ENCODE assay signal across 9 cellular contexts in the genomic region with DNA sequence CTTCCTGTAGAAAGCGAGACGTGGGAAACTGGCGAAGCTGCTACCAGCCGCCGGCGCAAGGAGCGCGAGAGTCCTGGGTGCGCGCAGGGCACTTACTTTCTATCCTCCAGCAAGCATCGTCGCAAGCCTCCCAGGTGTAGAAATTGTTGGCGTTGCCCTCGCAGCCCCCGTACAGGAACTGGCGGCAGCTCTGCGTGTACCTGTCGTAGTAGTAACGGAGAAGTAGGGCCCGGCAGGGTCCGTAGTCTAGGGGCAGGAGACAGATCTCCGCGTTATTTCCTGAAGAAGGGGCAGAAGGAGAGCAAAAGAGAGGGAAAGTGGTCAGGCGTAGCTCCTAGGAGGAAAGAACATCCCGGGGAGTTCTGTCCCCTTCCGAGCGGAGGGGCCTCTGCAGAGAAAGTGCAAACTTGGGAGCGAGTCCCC. TPM values are rescaled to one million over a fixed set of nuclear protein-coding genes. Genes with fewer than 3 reads are reported as not detected.
DNase-seq lines count a peak whose midpoint lies in the region; ATAC-seq and FAIRE-seq lines count a peak whose summit lies in the region.
"Had no signal": no experiment of that assay in that cellular context is flagged by ENCODE, and none has a peak within 500 bp of the region (broad histone marks: within the 10 kb centered on the region; RNA-seq: fewer than 3 reads in every experiment).

No MANE protein-coding gene starts in this region.

- peak overlapping the region; percentile 34 to 37 for H3K4me3 ChIP-seq in esophagus (ENCODE audit: low read depth in 1 of 2, low read length in 2 of 2)

- no peaks in the 10 kb centered on the region for H3K9me3 Mint-ChIP-seq in natural killer cell treated with Interleukin-12 subunit alpha and Interleukin-12 subunit beta and Interleukin-15 and Interleukin-18, amount 100 ng/mL, for 72 hours
- no peaks in the 10 kb centered on the region for H3K9me3 Mint-ChIP-seq in activated naive CD4-positive, alpha-beta T cell treated with anti-CD3 and anti-CD28 coated beads, Interleukin-2, amount 10 ng/mL, durations not matched to agents 7 days and 5 days

- peaks cover 44 to 59% of the 10 kb centered on the region in 2 donors for H3K27me3 Mint-ChIP-seq in natural killer cell treated with Interleukin-12 subunit alpha and Interleukin-12 subunit beta and Interleukin-15 and Interleukin-18, amount 100 ng/mL, for 72 hours
- peaks cover 27% of the 10 kb centered on the region for H3K27me3 Mint-ChIP-seq in activated naive CD4-positive, alpha-beta T cell treated with anti-CD3 and anti-CD28 coated beads, Interleukin-2, amount 10 ng/mL, durations not matched to agents 7 days and 5 days

- CTCF ChIA-PET in activated naive CD4-positive, alpha-beta T cell treated with anti-CD3 and anti-CD28 coated beads, Interleukin-2, amount 10 ng/mL, durations not matched to agents 7 days and 5 days (lab: Charles Lee): no interaction called here

- H3K27me3 ChIP-seq in esophagus (ENCODE audit: control insufficient read depth in 1 of 2, insufficient read depth in 2 of 2, low read length in 2 of 2): no peaks in the 10 kb centered on the region

- H3K36me3 Mint-ChIP-seq in natural killer cell treated with Interleukin-12 subunit alpha and Interleukin-12 subunit beta and Interleukin-15 and Interleukin-18, amount 100 ng/mL, for 72 hours: no peaks in the 10 kb centered on the region
- H3K36me3 Mint-ChIP-seq in activated naive CD4-positive, alpha-beta T cell treated with anti-CD3 and anti-CD28 coated beads, Interleukin-2, amount 10 ng/mL, durations not matched to agents 7 days and 5 days: no peaks in the 10 kb centered on the region
- H3K36me3 Mint-ChIP-seq: CD4-positive, CD25-positive, alpha-beta regulatory T cell had no signal

- no peak for FAIRE-seq in RCC 7860 (lab: Jason Lieb, UNC)

- WGBS in esophagus, 2 donors: 1 to 2% methylated on average over 28 of the region's 28 CpGs

- no peak overlapping the region for H3K27ac ChIP-seq in esophagus (ENCODE audit: low read depth in 2 of 2, low read length in 1 of 2)

- peak overlapping the region; percentile 77 for H3K4me3 Mint-ChIP-seq in natural killer cell treated with Interleukin-12 subunit alpha and Interleukin-12 subunit beta and Interleukin-15 and Interleukin-18, amount 100 ng/mL, for 72 hours
- H3K4me3 Mint-ChIP-seq in activated naive CD4-positive, alpha-beta T cell treated with anti-CD3 and anti-CD28 coated beads, Interleukin-2, amount 10 ng/mL, durations not matched to agents 7 days and 5 days: no peak overlapping the region

- DNase-seq in NCI-H2171 treated with DMSO at 0.1 percent for 48 hours (lab: John Stamatoyannopoulos, UW) (peak; percentile 45), NCI-H2171 (lab: John Stamatoyannopoulos, UW) (no peak), RCC 7860 (ENCODE audit: low spot score) (peak; percentile 61), RKO (ENCODE audit: low spot score) (no peak)
- DNase-seq in natural killer cell treated with Interleukin-12 subunit alpha and Interleukin-12 subunit beta and Interleukin-15 and Interleukin-18, amount 100 ng/mL, for 72 hours (ENCODE audit: low spot score): no peak
- no peak for DNase-seq in activated naive CD4-positive, alpha-beta T cell treated with anti-CD3 and anti-CD28 coated beads, Interleukin-2, amount 10 ng/mL, durations not matched to agents 7 days and 5 days
- DNase-seq: CD4-positive, CD25-positive, alpha-beta regulatory T cell had no signal

- peaks cover 8 to 9% of the 10 kb centered on the region in 2 donors for H3K4me1 Mint-ChIP-seq in natural killer cell treated with Interleukin-12 subunit alpha and Interleukin-12 subunit beta and Interleukin-15 and Interleukin-18, amount 100 ng/mL, for 72 hours (ENCODE audit: low read depth in 2 of 2)
- peaks cover 7% of the 10 kb centered on the region for H3K4me1 Mint-ChIP-seq in activated naive CD4-positive, alpha-beta T cell treated with anti-CD3 and anti-CD28 coated beads, Interleukin-2, amount 10 ng/mL, durations not matched to agents 7 days and 5 days

- peak; percentile 38 for ATAC-seq in HG02588 (IDR thresholded peaks at IDR 0.05; ENCODE audit: unreplicated experiment)
- no peak for ATAC-seq in natural killer cell treated with Interleukin-12 subunit alpha and Interleukin-12 subunit beta and Interleukin-15 and Interleukin-18, amount 100 ng/mL, for 72 hours

- H3K27ac Mint-ChIP-seq in natural killer cell treated with Interleukin-12 subunit alpha and Interleukin-12 subunit beta and Interleukin-15 and Interleukin-18, amount 100 ng/mL, for 72 hours: no peak overlapping the region
- H3K27ac Mint-ChIP-seq in activated naive CD4-positive, alpha-beta T cell treated with anti-CD3 and anti-CD28 coated beads, Interleukin-2, amount 10 ng/mL, durations not matched to agents 7 days and 5 days: no peak overlapping the region
- H3K27ac Mint-ChIP-seq: CD4-positive, CD25-positive, alpha-beta regulatory T cell had no signal

- H3K9me3 ChIP-seq in esophagus (ENCODE audit: control insufficient read depth in 2 of 2, insufficient read depth in 1 of 2, low read depth in 1 of 2, low read length in 1 of 2): no peaks in the 10 kb centered on the region

- no peaks in the 10 kb centered on the region for H3K36me3 ChIP-seq in esophagus (ENCODE audit: control insufficient read depth in 2 of 2, insufficient read depth in 2 of 2, low read length in 1 of 2)

- H3K4me1 ChIP-seq in esophagus (ENCODE audit: control insufficient read depth in 2 of 2, insufficient read depth in 2 of 2, low read length in 1 of 2): no peaks in the 10 kb centered on the region

RNA-seq across cellular contexts. Expression of gene TFPI2, which starts 0.5 kb away (rescaled TPM):
- polyA plus RNA-seq in esophagus: under 1 TPM; 0.38 to 0.39 TPM
- not detected for total RNA-seq in natural killer cell treated with Interleukin-12 subunit alpha and Interleukin-12 subunit beta and Interleukin-15 and Interleukin-18, amount 100 ng/mL, for 72 hours
- polyA plus RNA-seq: CD4-positive, CD25-positive, alpha-beta regulatory T cell had no signal

RNA-seq across cellular contexts. Expression of gene GNGT1, which starts 16.3 kb away (rescaled TPM):
- polyA plus RNA-seq in esophagus: not detected
- total RNA-seq in natural killer cell treated with Interleukin-12 subunit alpha and Interleukin-12 subunit beta and Interleukin-15 and Interleukin-18, amount 100 ng/mL, for 72 hours: not detected
- total RNA-seq: CD4-positive, CD25-positive, alpha-beta regulatory T cell had no signal
- polyA plus RNA-seq: CD4-positive, CD25-positive, alpha-beta regulatory T cell had no signal

RNA-seq across cellular contexts. Expression of gene GNG11, which starts 31.5 kb away (rescaled TPM):
- 1 to 10 TPM; 5.7 to 6.9 TPM for polyA plus RNA-seq in esophagus
- not detected for total RNA-seq in natural killer cell treated with Interleukin-12 subunit alpha and Interleukin-12 subunit beta and Interleukin-15 and Interleukin-18, amount 100 ng/mL, for 72 hours
- polyA plus RNA-seq: CD4-positive, CD25-positive, alpha-beta regulatory T cell had no signal

Comparison
In these comparisons a context has a peak if more than half of its experiments do, and no peak if none do; other contexts are left out.
1. DNase-seq: peak in NCI-H2171 treated with DMSO at 0.1 percent for 48 hours (single experiment) and RCC 7860 (single experiment); none in NCI-H2171 (single experiment), natural killer cell treated with Interleukin-12 subunit alpha and Interleukin-12 subunit beta and Interleukin-15 and Interleukin-18, amount 100 ng/mL, for 72 hours (single experiment), RKO (single experiment) and activated naive CD4-positive, alpha-beta T cell treated with anti-CD3 and anti-CD28 coated beads, Interleukin-2, amount 10 ng/mL, durations not matched to agents 7 days and 5 days (single experiment).